In genomic region chr11:83483808-83484207, GRCh38 we compare ENCODE assay signal across 36 cellular contexts.
"Had no signal": no experiment of that assay in that cellular context is flagged by ENCODE, and none has a peak within 500 bp of the region (broad histone marks: within the 10 kb centered on the region; RNA-seq: fewer than 3 reads in every experiment).

No MANE protein-coding gene starts in this region.

- H3K9me3 Mint-ChIP-seq: activated CD4-positive, alpha-beta memory T cell treated with anti-CD3 and anti-CD28 coated beads for 36 hours; activated naive CD4-positive, alpha-beta T cell treated with anti-CD3 and anti-CD28 coated beads for 36 hours; activated naive CD4-positive, alpha-beta T cell treated with anti-CD3 and anti-CD28 coated beads, Interleukin-2, amount 50 U/mL, for 72 hours; activated T-cell treated with anti-CD3 and anti-CD28 coated beads, Interleukin-2, amount 50 U/mL, for 4 hours; activated T-helper 1 cell treated with anti-CD3 and anti-CD28 coated beads, Interleukin-12 subunit alpha, Interleukin-12 subunit beta, Interleukin-2, Interleukin-4 antibody, amounts not matched to agents 30 ng/mL and 10 ng/mL and 1 ng/mL, durations not matched to agents 14 hours and 24 hours and 36 hours had no signal

- H3K9me3 ChIP-seq: Peyer's patch, SJSA1 had no signal

- H3K27me3 Mint-ChIP-seq: activated CD4-positive, alpha-beta memory T cell treated with anti-CD3 and anti-CD28 coated beads for 36 hours had no signal

- H3K27ac Mint-ChIP-seq: activated CD4-positive, alpha-beta memory T cell treated with anti-CD3 and anti-CD28 coated beads for 36 hours; activated naive CD4-positive, alpha-beta T cell treated with anti-CD3 and anti-CD28 coated beads for 36 hours; activated naive CD4-positive, alpha-beta T cell treated with anti-CD3 and anti-CD28 coated beads, Interleukin-2, amount 50 U/mL, for 72 hours; activated T-helper 1 cell treated with anti-CD3 and anti-CD28 coated beads, Interleukin-12 subunit alpha, Interleukin-12 subunit beta, Interleukin-2, Interleukin-4 antibody, amounts not matched to agents 30 ng/mL and 10 ng/mL and 1 ng/mL, durations not matched to agents 14 hours and 24 hours and 36 hours had no signal

- H3K4me3 Mint-ChIP-seq: activated CD4-positive, alpha-beta memory T cell treated with anti-CD3 and anti-CD28 coated beads for 36 hours; activated naive CD4-positive, alpha-beta T cell treated with anti-CD3 and anti-CD28 coated beads for 36 hours; activated T-cell treated with anti-CD3 and anti-CD28 coated beads, Interleukin-2, amount 50 U/mL, for 4 hours; activated T-helper 1 cell treated with anti-CD3 and anti-CD28 coated beads, Interleukin-12 subunit alpha, Interleukin-12 subunit beta, Interleukin-2, Interleukin-4 antibody, amounts not matched to agents 30 ng/mL and 10 ng/mL and 1 ng/mL, durations not matched to agents 14 hours and 24 hours and 36 hours had no signal

- H3K36me3 Mint-ChIP-seq: activated CD4-positive, alpha-beta memory T cell treated with anti-CD3 and anti-CD28 coated beads for 36 hours; activated naive CD4-positive, alpha-beta T cell treated with anti-CD3 and anti-CD28 coated beads, Interleukin-2, amount 50 U/mL, for 72 hours had no signal

- H3K4me1 ChIP-seq: Peyer's patch, SJSA1 had no signal

- H3K4me3 ChIP-seq: Peyer's patch, SJSA1 had no signal

- ATAC-seq: activated naive CD4-positive, alpha-beta T cell treated with anti-CD3 and anti-CD28 coated beads, Interleukin-2, amount 50 U/mL, for 72 hours; activated T-cell treated with anti-CD3 and anti-CD28 coated beads, Interleukin-2, amount 50 U/mL, for 4 hours; PC-3 had no signal

- H3K27ac ChIP-seq: brain microvascular endothelial cell, KMS-11, Peyer's patch, SJSA1, WERI-Rb-1 had no signal

- H3K9ac ChIP-seq: KMS-11 had no signal

- DNase-seq: activated CD4-positive, alpha-beta memory T cell treated with anti-CD3 and anti-CD28 coated beads for 36 hours; activated CD4-positive, alpha-beta T cell treated with anti-CD3 and anti-CD28 coated beads, Interleukin-2, amount 50 U/mL, for 1 hour; activated CD8-positive, alpha-beta memory T cell treated with anti-CD3 and anti-CD28 coated beads, Interleukin-2, amount 50 U/mL, for 4 hours; activated gamma-delta T cell treated with Interleukin-2 at 50 U/mL for 16 hours; activated naive CD4-positive, alpha-beta T cell treated with anti-CD3 and anti-CD28 coated beads for 36 hours; activated T-cell treated with anti-CD3 and anti-CD28 coated beads for 4 hours; activated T-cell treated with anti-CD3 and anti-CD28 coated beads, Interleukin-2, amount 50 U/mL, for 4 hours; anterior cingulate cortex; brain microvascular endothelial cell; central memory CD4-positive, alpha-beta T cell; MM.1S; MV-4-11; NCI-H1092; NCI-H1436 treated with DMSO at 0.1 percent for 48 hours; NCI-H1694 treated with DMSO at 0.1 percent for 48 hours; NCI-H2029; NCI-H2107; NCI-H2171 treated with DMSO at 0.1 percent for 48 hours; NCI-H2227 treated with DMSO at 0.1 percent for 48 hours; NCI-H446; NCI-H510A treated with DMSO at 0.1 percent for 48 hours; NCI-H526 treated with DMSO at 0.1 percent for 48 hours; NK-92 treated with Interleukin-12 subunit alpha and Interleukin-12 subunit beta, amount 100 ng/mL, for 24 hours; PC-3; Peyer's patch; RPMI8226; SHP77 treated with DMSO at 0.1 percent for 48 hours; SW 1271; T-helper 1 cell; T-helper 2 cell; T-helper 9 cell; WERI-Rb-1 had no signal

- H3K27me3 ChIP-seq: brain microvascular endothelial cell, Peyer's patch, SJSA1 had no signal

- H3K4me2 ChIP-seq: KMS-11 had no signal

- H3K36me3 ChIP-seq: brain microvascular endothelial cell, Peyer's patch, SJSA1, WERI-Rb-1 had no signal
